8 cellular contexts compared by ENCODE assay signal in the genomic region with DNA sequence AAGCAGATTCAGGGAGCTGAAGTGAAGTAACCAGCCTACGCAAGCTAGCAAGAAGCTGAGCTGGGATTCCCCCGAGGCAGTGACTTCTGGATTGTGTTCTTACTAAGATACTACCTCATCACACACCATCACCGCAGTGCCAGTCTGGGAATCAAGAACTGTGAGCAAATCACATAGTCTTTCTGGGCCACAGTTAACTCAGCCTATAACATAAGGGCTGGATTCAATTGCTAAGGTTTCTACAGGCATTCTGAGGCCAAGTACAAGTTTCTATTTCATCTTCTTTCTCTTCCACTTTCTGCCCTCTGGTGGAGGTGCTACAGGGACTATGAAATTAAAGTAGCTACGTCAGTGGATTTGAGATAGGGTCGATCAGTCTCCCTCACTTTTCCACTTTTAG. TPM values are rescaled to one million over a fixed set of nuclear protein-coding genes. Genes with fewer than 3 reads are reported as not detected.
DNase-seq lines count a peak whose midpoint lies in the region; ATAC-seq and TF ChIP-seq lines count a peak whose summit lies in the region.

No MANE protein-coding gene starts in this region.

- peaks cover 0 to 9% of the 10 kb centered on the region in 2 experiments; a peak in 2 of 4 replicates for H3K4me1 ChIP-seq in SK-N-SH (ENCODE audit: control insufficient read depth in 1 of 2, insufficient read depth in 2 of 2, low read depth in 1 of 2, low read length in 1 of 2)
- peaks cover 62% of the 10 kb centered on the region for H3K4me1 ChIP-seq in Karpas-422 (ENCODE audit: low read length)

- peaks cover 45% of the 10 kb centered on the region for H3K27me3 Mint-ChIP-seq in brain
- peaks cover 39% of the 10 kb centered on the region for H3K27me3 Mint-ChIP-seq in nephron (ENCODE audit: low read depth)

- H3K27ac ChIP-seq in SK-N-SH (ENCODE audit: low read depth in 2 of 2, low read length in 1 of 2) = no peak overlapping the region
- peak overlapping the region; percentile 57 for H3K27ac ChIP-seq in Karpas-422 (ENCODE audit: low read length)

- H3K27me3 ChIP-seq in SK-N-SH (ENCODE audit: insufficient read depth) (no peaks in the 10 kb centered on the region), Karpas-422 (ENCODE audit: low read length) (no peaks in the 10 kb centered on the region)

- 88% methylated on average over 5 of the region's 5 CpGs for WGBS in SK-N-SH (ENCODE audit: low lambda C conversion rate)

- peak; percentile 51 for TF ChIP-seq RAD21 in SK-N-SH (IDR thresholded peaks at IDR 0.05; ENCODE audit: low read length)

- POLR2A ChIA-PET in SK-N-SH (lab: Yijun Ruan, JAX) = no interaction called here

- ATAC-seq in SK-N-SH treated with all-trans-retinoic acid at 6 μM for 48 hours (no peak), GM21723 (IDR thresholded peaks at IDR 0.05; ENCODE audit: unreplicated experiment) (peak; percentile 74), esophagus mucosa (no peak)

- H4K20me1 ChIP-seq in SK-N-SH (ENCODE audit: insufficient read depth) (no peaks in the 10 kb centered on the region), Karpas-422 (ENCODE audit: insufficient read depth, low read depth, low read length) (no peaks in the 10 kb centered on the region)

- H3K79me2 ChIP-seq in SK-N-SH (ENCODE audit: insufficient read depth) (no peaks in the 10 kb centered on the region), Karpas-422 (ENCODE audit: low read length) (no peaks in the 10 kb centered on the region)

- H3K4me2 ChIP-seq in SK-N-SH (no peak overlapping the region), Karpas-422 (ENCODE audit: low read depth, low read length, poor library complexity, severe bottlenecking) (peak overlapping the region; percentile 91)

- H3K36me3 ChIP-seq in SK-N-SH (replicated peaks in 1 of 2; ENCODE audit: control insufficient read depth in 1 of 2, insufficient read depth in 2 of 2, low read length in 1 of 2) = peaks cover 10 to 31% of the 10 kb centered on the region in 2 experiments
- peaks cover 34% of the 10 kb centered on the region for H3K36me3 ChIP-seq in Karpas-422 (ENCODE audit: insufficient read depth, low read length)

- H3F3A ChIP-seq in SK-N-SH (replicated peaks; ENCODE audit: insufficient read depth) = peaks cover 20% of the 10 kb centered on the region

- peak; percentile 47 for TF ChIP-seq CTCF in SK-N-SH (IDR thresholded peaks at IDR 0.05)
- TF ChIP-seq CTCF in brain (conservative IDR thresholded peaks at IDR 0.05) = peak; percentile 54 to 56
- TF ChIP-seq CTCF in nephron (IDR thresholded peaks at IDR 0.05; ENCODE audit: unreplicated experiment in 3 of 3) = peak; percentile 25 to 41 (median 29)

- H3K27ac Mint-ChIP-seq in brain = no peak overlapping the region
- H3K27ac Mint-ChIP-seq in nephron = no peak overlapping the region

- TF ChIP-seq EP300 in SK-N-SH (IDR thresholded peaks at IDR 0.05; ENCODE audit: borderline replicate concordance in 1 of 2, low read depth in 1 of 2, low read length in 1 of 2) = no peak

- H3K4me3 ChIP-seq in SK-N-SH (ENCODE audit: low read depth in 2 of 2, low read length in 1 of 2) (no peak overlapping the region; a peak in 1 of 4 replicates), Karpas-422 (ENCODE audit: low read length) (no peak overlapping the region; the same call in 1 of the 2 replicates)

- H3K9me3 ChIP-seq in SK-N-SH = no peaks in the 10 kb centered on the region
- H3K9me3 ChIP-seq in Karpas-422 (ENCODE audit: low read length) = no peaks in the 10 kb centered on the region

- H3K4me1 Mint-ChIP-seq in brain = peaks cover 27% of the 10 kb centered on the region
- peaks cover 14% of the 10 kb centered on the region for H3K4me1 Mint-ChIP-seq in nephron

- peak overlapping the region in 1 of 5 experiments; percentile 66 for H3K4me3 Mint-ChIP-seq in brain
- H3K4me3 Mint-ChIP-seq in nephron = peak overlapping the region; percentile 17 to 48 (median 28)

- H3K9ac ChIP-seq in SK-N-SH (no peak overlapping the region), Karpas-422 (ENCODE audit: low read length) (0 out of 2 replicates have a peak overlapping the region, but pooled peaks have one; percentile 12)

- CTCF ChIA-PET in SK-N-SH (lab: Yijun Ruan, JAX) = interaction anchor here (0.6 to 8.6 kb wide), 12 partner anchors 11 to 247 kb away, joined by 3 to 417 read pairs (median 3); no protein-coding TSS in a partner anchor

- peaks cover 15% of the 10 kb centered on the region for H3K36me3 Mint-ChIP-seq in brain
- H3K36me3 Mint-ChIP-seq in nephron (ENCODE audit: low read depth) = peaks cover 16% of the 10 kb centered on the region

- H3K9me2 ChIP-seq in SK-N-SH (no peaks in the 10 kb centered on the region), Karpas-422 (replicated peaks; ENCODE audit: insufficient read depth, low read length) (no peaks in the 10 kb centered on the region)

- DNase-seq in SK-N-SH (no peak), Karpas-422 (peak; percentile 79), activated gamma-delta T cell (lab: John Stamatoyannopoulos, UW) (no peak)

- H3K9me3 Mint-ChIP-seq in brain (no peaks in the 10 kb centered on the region), nephron (no peaks in the 10 kb centered on the region)

- H2AFZ ChIP-seq in SK-N-SH (ENCODE audit: low read depth) = no peak overlapping the region
- no peak overlapping the region for H2AFZ ChIP-seq in Karpas-422 (ENCODE audit: low read length)

TF ChIP-seq in SK-N-SH, 30 proteins besides CTCF, POLR2A, EP300 and RAD21:
- TF ChIP-seq SMC3 (IDR thresholded peaks at IDR 0.05; ENCODE audit: low read depth, low read length) (peak; percentile 45; the same call in 1 of the 2 replicates), RFX5 (IDR thresholded peaks at IDR 0.05; ENCODE audit: low read length) (no peak)

TF ChIP-seq in SK-N-SH treated with all-trans-retinoic acid at 6 μM for 48 hours, 23 proteins besides CTCF, POLR2A, EP300 and RAD21:
- no peak for TF ChIP-seq TOX (CRISPR knock-in tag; IDR thresholded peaks at IDR 0.05; ENCODE audit: borderline replicate concordance)
- TF ChIP-seq SNAI2 (CRISPR knock-in tag; IDR thresholded peaks at IDR 0.05) = no peak
- no peak for TF ChIP-seq ISL1 (CRISPR knock-in tag; IDR thresholded peaks at IDR 0.05)
- no peak for TF ChIP-seq BACH2 (CRISPR knock-in tag; IDR thresholded peaks at IDR 0.05; ENCODE audit: borderline replicate concordance)
- TF ChIP-seq TCF4 (CRISPR knock-in tag; IDR thresholded peaks at IDR 0.05; ENCODE audit: borderline replicate concordance) = no peak
- TF ChIP-seq RARB (CRISPR knock-in tag; IDR thresholded peaks at IDR 0.05) = no peak
- TF ChIP-seq ARNTL (CRISPR knock-in tag; IDR thresholded peaks at IDR 0.05; ENCODE audit: borderline replicate concordance, low read depth) = no peak
- no peak for TF ChIP-seq OSR1 (CRISPR knock-in tag; IDR thresholded peaks at IDR 0.05)

RNA-seq across cellular contexts. Expression of a gene that starts 1.4 kb away (rescaled TPM):
- polyA plus RNA-seq in SK-N-SH (2012; rRNA removed) (0.76 and 1.1 TPM in 2 replicates), brain (ENCODE audit: insufficient read depth, low read depth, low replicate concordance) (not detected)
- polyA plus RNA-seq in SK-N-SH (2012; cell fraction: cytosol; rRNA removed) = 0.87 and 0.89 TPM in 2 replicates
- polyA plus RNA-seq in SK-N-SH (2012; cell fraction: nucleus; rRNA removed) = 0.47 and 0.93 TPM in 2 replicates
- 1.9 and 2.8 TPM in 2 replicates for total RNA-seq in Karpas-422 (2014; rRNA removed; shearing (Covaris generic); ENCODE audit: low replicate concordance)
- 0.88 TPM for total RNA-seq in esophagus mucosa
